In the genomic region with DNA sequence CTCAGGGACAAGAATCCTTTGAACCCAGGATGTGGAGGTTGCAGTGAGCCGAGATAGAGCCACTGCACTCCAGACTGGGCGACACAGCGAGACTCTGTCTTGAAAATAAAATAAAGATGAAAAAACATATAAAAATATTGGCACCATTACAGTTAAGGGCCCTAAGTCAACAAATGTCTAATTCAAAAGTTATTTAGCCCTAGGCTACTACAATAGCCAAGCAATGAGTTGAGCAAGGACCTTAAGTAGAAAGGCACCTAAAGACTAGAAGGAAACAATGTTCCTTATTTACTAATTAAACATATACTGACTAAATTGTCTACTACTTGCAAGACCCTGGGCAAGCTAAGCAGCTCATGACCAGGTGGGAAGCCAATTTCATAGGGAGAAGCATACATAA, we compare ENCODE assay signal across 1 cellular context.
TF ChIP-seq lines count a peak whose summit lies in the region.

No MANE protein-coding gene starts in this region.

TF ChIP-seq in GM12878, 131 proteins besides CTCF, POLR2A, EP300 and RAD21:
- TF ChIP-seq GABPA (IDR thresholded peaks at IDR 0.05; ENCODE audit: low read depth) (no peak), POLR2AphosphoS2 (IDR thresholded peaks at IDR 0.05; ENCODE audit: low read depth, low read length) (no peak), TCF7 (IDR thresholded peaks at IDR 0.05; ENCODE audit: borderline replicate concordance) (no peak), ETV6 (conservative IDR thresholded peaks at IDR 0.05 in 1 of 2, IDR thresholded peaks at IDR 0.05 in 1 of 2; ENCODE audit: borderline replicate concordance in 1 of 2, low read depth in 1 of 2) (no peak), ZNF24 (IDR thresholded peaks at IDR 0.05) (no peak), CBX3 (IDR thresholded peaks at IDR 0.05; ENCODE audit: borderline replicate concordance, low read depth) (no peak), BACH1 (IDR thresholded peaks at IDR 0.05; ENCODE audit: borderline replicate concordance) (no peak), NFIC (IDR thresholded peaks at IDR 0.05; ENCODE audit: low read depth, low read length) (no peak), JUND (IDR thresholded peaks at IDR 0.05; ENCODE audit: low read depth, low read length) (no peak), SIN3A (IDR thresholded peaks at IDR 0.05; ENCODE audit: low read depth, low read length) (no peak), FOXM1 (IDR thresholded peaks at IDR 0.05; ENCODE audit: low read depth, low read length) (no peak), YBX1 (IDR thresholded peaks at IDR 0.05) (no peak), BHLHE40 (IDR thresholded peaks at IDR 0.05; ENCODE audit: borderline replicate concordance in 1 of 2, low read depth in 2 of 2, low read length in 1 of 2) (no peak), TARDBP (IDR thresholded peaks at IDR 0.05; ENCODE audit: borderline replicate concordance) (no peak)
- TF ChIP-seq, protein P1, sequence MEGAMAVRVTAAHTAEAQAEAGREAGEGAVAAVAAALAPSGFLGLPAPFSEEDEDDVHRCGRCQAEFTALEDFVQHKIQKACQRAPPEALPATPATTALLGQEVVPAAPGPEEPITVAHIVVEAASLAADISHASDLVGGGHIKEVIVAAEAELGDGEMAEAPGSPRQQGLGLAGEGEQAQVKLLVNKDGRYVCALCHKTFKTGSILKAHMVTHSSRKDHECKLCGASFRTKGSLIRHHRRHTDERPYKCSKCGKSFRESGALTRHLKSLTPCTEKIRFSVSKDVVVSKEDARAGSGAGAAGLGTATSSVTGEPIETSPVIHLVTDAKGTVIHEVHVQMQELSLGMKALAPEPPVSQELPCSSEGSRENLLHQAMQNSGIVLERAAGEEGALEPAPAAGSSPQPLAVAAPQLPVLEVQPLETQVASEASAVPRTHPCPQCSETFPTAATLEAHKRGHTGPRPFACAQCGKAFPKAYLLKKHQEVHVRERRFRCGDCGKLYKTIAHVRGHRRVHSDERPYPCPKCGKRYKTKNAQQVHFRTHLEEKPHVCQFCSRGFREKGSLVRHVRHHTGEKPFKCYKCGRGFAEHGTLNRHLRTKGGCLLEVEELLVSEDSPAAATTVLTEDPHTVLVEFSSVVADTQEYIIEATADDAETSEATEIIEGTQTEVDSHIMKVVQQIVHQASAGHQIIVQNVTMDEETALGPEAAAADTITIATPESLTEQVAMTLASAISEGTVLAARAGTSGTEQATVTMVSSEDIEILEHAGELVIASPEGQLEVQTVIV (IDR thresholded peaks at IDR 0.05; ENCODE audit: borderline replicate concordance, partially characterized antibody) = no peak
- TF ChIP-seq, protein P2, sequence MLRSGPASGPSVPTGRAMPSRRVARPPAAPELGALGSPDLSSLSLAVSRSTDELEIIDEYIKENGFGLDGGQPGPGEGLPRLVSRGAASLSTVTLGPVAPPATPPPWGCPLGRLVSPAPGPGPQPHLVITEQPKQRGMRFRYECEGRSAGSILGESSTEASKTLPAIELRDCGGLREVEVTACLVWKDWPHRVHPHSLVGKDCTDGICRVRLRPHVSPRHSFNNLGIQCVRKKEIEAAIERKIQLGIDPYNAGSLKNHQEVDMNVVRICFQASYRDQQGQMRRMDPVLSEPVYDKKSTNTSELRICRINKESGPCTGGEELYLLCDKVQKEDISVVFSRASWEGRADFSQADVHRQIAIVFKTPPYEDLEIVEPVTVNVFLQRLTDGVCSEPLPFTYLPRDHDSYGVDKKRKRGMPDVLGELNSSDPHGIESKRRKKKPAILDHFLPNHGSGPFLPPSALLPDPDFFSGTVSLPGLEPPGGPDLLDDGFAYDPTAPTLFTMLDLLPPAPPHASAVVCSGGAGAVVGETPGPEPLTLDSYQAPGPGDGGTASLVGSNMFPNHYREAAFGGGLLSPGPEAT (IDR thresholded peaks at IDR 0.05; ENCODE audit: low read depth) = no peak
- TF ChIP-seq, protein P3, sequence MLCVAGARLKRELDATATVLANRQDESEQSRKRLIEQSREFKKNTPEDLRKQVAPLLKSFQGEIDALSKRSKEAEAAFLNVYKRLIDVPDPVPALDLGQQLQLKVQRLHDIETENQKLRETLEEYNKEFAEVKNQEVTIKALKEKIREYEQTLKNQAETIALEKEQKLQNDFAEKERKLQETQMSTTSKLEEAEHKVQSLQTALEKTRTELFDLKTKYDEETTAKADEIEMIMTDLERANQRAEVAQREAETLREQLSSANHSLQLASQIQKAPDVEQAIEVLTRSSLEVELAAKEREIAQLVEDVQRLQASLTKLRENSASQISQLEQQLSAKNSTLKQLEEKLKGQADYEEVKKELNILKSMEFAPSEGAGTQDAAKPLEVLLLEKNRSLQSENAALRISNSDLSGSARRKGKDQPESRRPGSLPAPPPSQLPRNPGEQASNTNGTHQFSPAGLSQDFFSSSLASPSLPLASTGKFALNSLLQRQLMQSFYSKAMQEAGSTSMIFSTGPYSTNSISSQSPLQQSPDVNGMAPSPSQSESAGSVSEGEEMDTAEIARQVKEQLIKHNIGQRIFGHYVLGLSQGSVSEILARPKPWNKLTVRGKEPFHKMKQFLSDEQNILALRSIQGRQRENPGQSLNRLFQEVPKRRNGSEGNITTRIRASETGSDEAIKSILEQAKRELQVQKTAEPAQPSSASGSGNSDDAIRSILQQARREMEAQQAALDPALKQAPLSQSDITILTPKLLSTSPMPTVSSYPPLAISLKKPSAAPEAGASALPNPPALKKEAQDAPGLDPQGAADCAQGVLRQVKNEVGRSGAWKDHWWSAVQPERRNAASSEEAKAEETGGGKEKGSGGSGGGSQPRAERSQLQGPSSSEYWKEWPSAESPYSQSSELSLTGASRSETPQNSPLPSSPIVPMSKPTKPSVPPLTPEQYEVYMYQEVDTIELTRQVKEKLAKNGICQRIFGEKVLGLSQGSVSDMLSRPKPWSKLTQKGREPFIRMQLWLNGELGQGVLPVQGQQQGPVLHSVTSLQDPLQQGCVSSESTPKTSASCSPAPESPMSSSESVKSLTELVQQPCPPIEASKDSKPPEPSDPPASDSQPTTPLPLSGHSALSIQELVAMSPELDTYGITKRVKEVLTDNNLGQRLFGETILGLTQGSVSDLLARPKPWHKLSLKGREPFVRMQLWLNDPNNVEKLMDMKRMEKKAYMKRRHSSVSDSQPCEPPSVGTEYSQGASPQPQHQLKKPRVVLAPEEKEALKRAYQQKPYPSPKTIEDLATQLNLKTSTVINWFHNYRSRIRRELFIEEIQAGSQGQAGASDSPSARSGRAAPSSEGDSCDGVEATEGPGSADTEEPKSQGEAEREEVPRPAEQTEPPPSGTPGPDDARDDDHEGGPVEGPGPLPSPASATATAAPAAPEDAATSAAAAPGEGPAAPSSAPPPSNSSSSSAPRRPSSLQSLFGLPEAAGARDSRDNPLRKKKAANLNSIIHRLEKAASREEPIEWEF (IDR thresholded peaks at IDR 0.05; ENCODE audit: insufficient replicate concordance, low read depth, low read length) = no peak
